ENCODE assay signal across 7 cellular contexts in the genomic region with DNA sequence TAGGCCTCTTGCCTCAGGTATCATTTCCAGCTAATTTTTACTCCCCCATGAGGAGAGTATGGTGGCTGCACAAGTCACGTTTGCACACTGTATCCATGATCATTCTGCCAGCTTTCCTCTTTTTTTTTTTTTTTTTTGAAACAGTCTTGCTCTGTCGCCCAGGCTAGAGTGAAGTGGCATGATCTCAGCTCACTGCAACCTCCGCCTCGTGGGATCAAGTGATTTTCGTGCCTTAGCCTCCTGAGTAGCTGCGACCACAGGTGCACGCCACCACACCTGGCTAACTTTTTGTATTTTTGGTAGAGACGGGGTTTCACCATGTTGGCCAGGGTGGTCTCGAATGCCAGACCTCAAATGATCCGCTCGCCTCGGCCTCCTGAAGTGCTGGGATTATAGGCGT.
DNase-seq lines count a peak whose midpoint lies in the region; ATAC-seq, FAIRE-seq and TF ChIP-seq lines count a peak whose summit lies in the region.
"Not testable (repeated sequence)": the region's sequence is repeated elsewhere in the genome, so short reads cannot be mapped to it uniquely, and the experiment has no call there.

No MANE protein-coding gene starts in this region.

- H3K23ac ChIP-seq in IMR-90 (ENCODE audit: low read depth, low read length) = 0 out of 2 replicates have a peak overlapping the region, but pooled peaks have one; percentile 8

- dilution Hi-C loops in IMR-90 (cut with HindIII; ENCODE audit: low sequenced_read_pairs, unreplicated experiment); endothelial cell of umbilical vein (cut with MboI; ENCODE audit: extremely low pct_ligation_motif_present, low sequenced_read_pairs): not testable (repeated sequence)

- peak overlapping the region; percentile 7 for H2AK9ac ChIP-seq in IMR-90 (replicated peaks; ENCODE audit: low read depth, low read length, poor library complexity)

- not testable (repeated sequence) for H3K27ac ChIP-seq in IMR-90 (ENCODE audit: insufficient read depth, low read length); endothelial cell of umbilical vein (ENCODE audit: insufficient read depth, low read depth, low read length); spleen
- H3K27ac ChIP-seq in ascending aorta (peak overlapping the region; percentile 90 to 93), heart left ventricle (peak overlapping the region in 10 of 12 donors; percentile 35 to 89 (median 78)), layer of hippocampus (ENCODE audit: low read depth, low read length) (peak overlapping the region; percentile 43), pancreas (peak overlapping the region in 3 of 4 donors; percentile 51 to 60 (median 59))

- peak; percentile 58 for FAIRE-seq in endothelial cell of umbilical vein (lab: Jason Lieb, UNC)
- not testable (repeated sequence) for FAIRE-seq in pancreas (lab: Jason Lieb, UNC)

- not testable (repeated sequence) for TF ChIP-seq POLR2A in IMR-90 (IDR thresholded peaks at IDR 0.05; ENCODE audit: low read depth, low read length); endothelial cell of umbilical vein (IDR thresholded peaks at IDR 0.05; ENCODE audit: low read depth, low read length); heart left ventricle (IDR thresholded peaks at IDR 0.05); spleen (IDR thresholded peaks at IDR 0.05)

- not testable (repeated sequence) for TF ChIP-seq RAD21 in IMR-90 (IDR thresholded peaks at IDR 0.05; ENCODE audit: low read length)

- H4K8ac ChIP-seq in IMR-90 (ENCODE audit: low read depth in 2 of 2, low read length in 2 of 2) = peak overlapping the region in 1 of 2 experiments; percentile 67; a peak in 2 of 4 replicates

- ATAC-seq in IMR-90 (ENCODE audit: low read depth); heart left ventricle; pancreas: not testable (repeated sequence)

- H3K4me1 ChIP-seq in IMR-90 (ENCODE audit: control insufficient read depth, insufficient read depth, low read length) (peaks cover 28% of the 10 kb centered on the region), ascending aorta (peaks cover 10 to 38% of the 10 kb centered on the region in 2 donors), endothelial cell of umbilical vein (ENCODE audit: control insufficient read depth, extremely low read depth, insufficient read depth, low read length) (peaks cover 54% of the 10 kb centered on the region), heart left ventricle (peaks cover 3 to 78% (median 44%) of the 10 kb centered on the region in 12 donors), pancreas (peaks cover 26 to 31% (median 29%) of the 10 kb centered on the region in 3 donors), spleen (peaks cover 4 to 56% (median 33%) of the 10 kb centered on the region in 6 donors)

- not testable (repeated sequence) for H2BK5ac ChIP-seq in IMR-90 (ENCODE audit: low read depth, low read length, poor library complexity, severe bottlenecking)

- DNase-seq in IMR-90; ascending aorta (ENCODE audit: low spot score in 2 of 2); endothelial cell of umbilical vein (ENCODE audit: low read depth, low spot score); heart left ventricle: not testable (repeated sequence)
- DNase-seq in pancreas = peak in 1 of 6 donors; percentile 30
- DNase-seq in spleen = peak; percentile 15

- not testable (repeated sequence) for H3K9me3 ChIP-seq in IMR-90 (ENCODE audit: control insufficient read depth, insufficient read depth, low read length); ascending aorta; endothelial cell of umbilical vein (replicated peaks; ENCODE audit: control insufficient read depth, insufficient read depth, low read length); heart left ventricle; pancreas; spleen

- peaks cover 20% of the 10 kb centered on the region for H4K20me1 ChIP-seq in IMR-90 (ENCODE audit: insufficient read depth, low read length)
- H4K20me1 ChIP-seq in endothelial cell of umbilical vein (replicated peaks; ENCODE audit: control insufficient read depth, extremely low read depth, insufficient read depth, low read length) = not testable (repeated sequence)

- not testable (repeated sequence) for H3K36me3 ChIP-seq in IMR-90 (ENCODE audit: control insufficient read depth, insufficient read depth, low read length); ascending aorta; endothelial cell of umbilical vein (ENCODE audit: control insufficient read depth in 2 of 2, extremely low read depth in 1 of 2, insufficient read depth in 2 of 2, low read length in 2 of 2); pancreas
- H3K36me3 ChIP-seq in heart left ventricle (peaks cover 0 to 12% (median 3%) of the 10 kb centered on the region in 9 donors), spleen (peaks cover 0 to 32% (median 0%) of the 10 kb centered on the region in 6 donors)

- H2AK5ac ChIP-seq in IMR-90 (ENCODE audit: low read depth, low read length) = not testable (repeated sequence)

- H3K4ac ChIP-seq in IMR-90 (ENCODE audit: low read depth, low read length) = not testable (repeated sequence)

- not testable (repeated sequence) for H3K14ac ChIP-seq in IMR-90 (replicated peaks; ENCODE audit: low read depth, low read length)

- WGBS in IMR-90 (ENCODE audit: extremely low coverage in 2 of 2, insufficient read length in 1 of 2), 2 experiments = 93% methylated on average over 5 of the region's 13 CpGs; no CpG with 5 or more reads in 1 of the 2 experiments
- WGBS in heart left ventricle, 4 donors = 89 to 94% (median 91%) methylated on average over 13 of the region's 13 CpGs
- WGBS in pancreas, 2 donors = 90 to 91% methylated on average over 13 of the region's 13 CpGs
- 87 to 96% (median 92%) methylated on average over 13 of the region's 13 CpGs for WGBS in spleen, 5 donors

- peaks cover 65% of the 10 kb centered on the region for H3K79me2 ChIP-seq in endothelial cell of umbilical vein (ENCODE audit: control insufficient read depth, insufficient read depth, low read length)

- peaks cover 36 to 82% of the 10 kb centered on the region in 2 experiments for H3K79me1 ChIP-seq in IMR-90 (ENCODE audit: low read depth in 1 of 2, low read length in 2 of 2)

- not testable (repeated sequence) for H3K4me2 ChIP-seq in IMR-90 (ENCODE audit: low read depth, low read length); endothelial cell of umbilical vein (ENCODE audit: insufficient read depth, low read length)

- not testable (repeated sequence) for H3K18ac ChIP-seq in IMR-90 (ENCODE audit: low read depth, low read length)

- intact Hi-C loops in IMR-90 (cut with micrococcal nuclease); endothelial cell of umbilical vein (cut with micrococcal nuclease); pancreas (cut with DNase I); spleen (cut with DNase I; ENCODE audit: low total_unique reads): not testable (repeated sequence)
- intact Hi-C loops in ascending aorta (cut with DNase I) = loop anchor here (5.0 kb wide), 1 partner anchor 175 kb away; no protein-coding TSS in a partner anchor
- intact Hi-C loops in heart left ventricle (cut with DNase I) = loop anchor here in 5 of 10 donors (5.0 to 10.0 kb wide), 4 partner anchors 40 to 75 kb away; no protein-coding TSS in a partner anchor

- not testable (repeated sequence) for H3K4me3 ChIP-seq in IMR-90 (ENCODE audit: insufficient read depth, low read depth, low read length); ascending aorta; endothelial cell of umbilical vein (replicated peaks in 1 of 3; ENCODE audit: insufficient read depth in 1 of 3, low read depth in 1 of 3, low read length in 3 of 3); heart left ventricle; pancreas; spleen

- not testable (repeated sequence) for H3K27me3 ChIP-seq in IMR-90 (ENCODE audit: control insufficient read depth, insufficient read depth, low read length); ascending aorta; endothelial cell of umbilical vein (ENCODE audit: control insufficient read depth in 2 of 2, insufficient read depth in 2 of 2, low read length in 2 of 2); heart left ventricle; layer of hippocampus (ENCODE audit: control insufficient read depth, insufficient read depth, low read length); pancreas
- H3K27me3 ChIP-seq in spleen (replicated peaks in 1 of 7) = peaks cover 0 to 33% (median 0%) of the 10 kb centered on the region in 7 donors

- POLR2A ChIA-PET in IMR-90 (lab: Charles Lee; ENCODE audit: unreplicated experiment); endothelial cell of umbilical vein (lab: Charles Lee): not testable (repeated sequence)

- H2BK120ac ChIP-seq in IMR-90 (ENCODE audit: low read depth, low read length) = not testable (repeated sequence)

- not testable (repeated sequence) for TF ChIP-seq CTCF in IMR-90 (conservative IDR thresholded peaks at IDR 0.05; ENCODE audit: low read depth, low read length); ascending aorta (IDR thresholded peaks at IDR 0.05); endothelial cell of umbilical vein (IDR thresholded peaks at IDR 0.05; ENCODE audit: extremely low read depth in 1 of 2, insufficient read depth in 1 of 2, low read depth in 1 of 2, low read length in 2 of 2); heart left ventricle (IDR thresholded peaks at IDR 0.05); pancreas (IDR thresholded peaks at IDR 0.05); spleen (IDR thresholded peaks at IDR 0.05 in 8 of 11, conservative IDR thresholded peaks at IDR 0.05 in 3 of 11)

- not testable (repeated sequence) for H3K56ac ChIP-seq in IMR-90 (ENCODE audit: extremely low read depth, insufficient read depth, low read length)

- BruUV-seq in IMR-90 (replicated peaks; lab: Mats Ljungman, UMichigan); endothelial cell of umbilical vein (replicated peaks; lab: Mats Ljungman, UMichigan): not testable (repeated sequence)

- not testable (repeated sequence) for H4K91ac ChIP-seq in IMR-90 (ENCODE audit: insufficient read depth, low read depth, low read length)

- H4K5ac ChIP-seq in IMR-90 (ENCODE audit: low read depth, low read length) = not testable (repeated sequence)

- H2BK15ac ChIP-seq in IMR-90 (ENCODE audit: low read depth, low read length) = not testable (repeated sequence)

- CTCF ChIA-PET in IMR-90 (lab: Yijun Ruan, JAX) = not testable (repeated sequence)
- CTCF ChIA-PET in endothelial cell of umbilical vein (lab: Charles Lee) = interaction anchor here (1.2 to 2.3 kb wide), 4 partner anchors 21 to 62 kb away, joined by 3 to 13 read pairs (median 7); no protein-coding TSS in a partner anchor

- H2BK20ac ChIP-seq in IMR-90 (ENCODE audit: low read depth, low read length) = 0 out of 2 replicates have a peak overlapping the region, but pooled peaks have one; percentile 3

- H2AFZ ChIP-seq in IMR-90 (replicated peaks; ENCODE audit: low read length, poor library complexity); endothelial cell of umbilical vein (ENCODE audit: low read depth, low read length): not testable (repeated sequence)

- in situ Hi-C loops in IMR-90 (cut with MboI; ENCODE audit: low sequenced_read_pairs) = not testable (repeated sequence)

- not testable (repeated sequence) for H3K9ac ChIP-seq in IMR-90 (ENCODE audit: low read depth, low read length); endothelial cell of umbilical vein (replicated peaks; ENCODE audit: extremely low read depth, insufficient read depth, low read length)

- peaks cover 35% of the 10 kb centered on the region for H3K9me1 ChIP-seq in IMR-90 (ENCODE audit: insufficient read depth, low read length)
- H3K9me1 ChIP-seq in endothelial cell of umbilical vein (replicated peaks; ENCODE audit: control insufficient read depth, extremely low read depth, insufficient read depth, low read length) = not testable (repeated sequence)
